ENCODE assay signal across 17 cellular contexts in the genomic region with DNA sequence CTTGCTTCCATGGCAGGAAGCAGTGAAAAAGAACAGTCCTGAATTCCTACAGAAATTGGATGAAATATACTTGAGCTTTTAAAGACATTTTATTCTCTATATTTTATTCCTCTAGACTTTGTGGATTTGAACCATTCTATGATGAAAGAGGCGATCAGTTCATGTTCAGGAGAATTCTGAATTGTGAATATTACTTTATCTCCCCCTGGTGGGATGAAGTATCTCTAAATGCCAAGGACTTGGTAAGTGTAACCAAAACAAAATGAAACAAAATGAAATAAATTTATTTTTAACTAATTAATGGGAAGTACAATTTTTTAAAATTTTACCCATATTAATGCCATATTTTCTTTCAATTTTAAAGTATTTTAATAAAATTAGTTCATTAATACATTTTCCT. TPM values are rescaled to one million over a fixed set of nuclear protein-coding genes. Genes with fewer than 3 reads are reported as not detected.
DNase-seq lines count a peak whose midpoint lies in the region; ATAC-seq and TF ChIP-seq lines count a peak whose summit lies in the region.
"Had no signal": no experiment of that assay in that cellular context is flagged by ENCODE, and none has a peak within 500 bp of the region (broad histone marks: within the 10 kb centered on the region; RNA-seq: fewer than 3 reads in every experiment).

No MANE protein-coding gene starts in this region.

- no peaks in the 10 kb centered on the region for H3K36me3 ChIP-seq in esophagus squamous epithelium

- 82 to 84% methylated on average over 1 of the region's 1 CpG for WGBS in esophagus squamous epithelium, 2 donors

- POLR2A ChIA-PET in naive thymus-derived CD8-positive, alpha-beta T cell (lab: Charles Lee), result no interaction called here

- no peaks in the 10 kb centered on the region for H3K9me3 ChIP-seq in esophagus squamous epithelium
- H3K9me3 ChIP-seq: spleen had no signal

- intact Hi-C loops in esophagus squamous epithelium (cut with DNase I), result no loop called here

- no peaks in the 10 kb centered on the region for H3K4me1 ChIP-seq in esophagus squamous epithelium
- H3K4me1 ChIP-seq: spleen had no signal

- H3K36me3 Mint-ChIP-seq in naive thymus-derived CD8-positive, alpha-beta T cell, result peaks cover 4 to 87% (median 22%) of the 10 kb centered on the region in 3 donors
- H3K36me3 Mint-ChIP-seq: WTC11 had no signal

- no peak overlapping the region for H3K27ac Mint-ChIP-seq in naive thymus-derived CD8-positive, alpha-beta T cell
- H3K27ac Mint-ChIP-seq: activated naive CD4-positive, alpha-beta T cell treated with anti-CD3 and anti-CD28 coated beads for 36 hours; WTC11 had no signal

- no peaks in the 10 kb centered on the region for H3K27me3 Mint-ChIP-seq in naive thymus-derived CD8-positive, alpha-beta T cell
- H3K27me3 Mint-ChIP-seq: CD4-positive, alpha-beta T cell had no signal

- no peaks in the 10 kb centered on the region for H3K27me3 ChIP-seq in esophagus squamous epithelium
- H3K27me3 ChIP-seq: spleen had no signal

- TF ChIP-seq CTCF in AG09319 (IDR thresholded peaks at IDR 0.05; ENCODE audit: low read depth, low read length), result peak; percentile 14
- peak; percentile 14 for TF ChIP-seq CTCF in foreskin fibroblast (IDR thresholded peaks at IDR 0.05; ENCODE audit: low read depth, low read length)
- TF ChIP-seq CTCF in esophagus squamous epithelium (IDR thresholded peaks at IDR 0.05), result no peak

- DNase-seq in AG09319 (ENCODE audit: extremely low read depth, low read depth) (no peak), GM03348 (ENCODE audit: low spot score) (peak; percentile 13), foreskin fibroblast (no peak), esophagus squamous epithelium (lab: John Stamatoyannopoulos, UW) (no peak), NCI-H226 (no peak), MV-4-11 (lab: John Stamatoyannopoulos, UW) (no peak)
- DNase-seq in naive thymus-derived CD8-positive, alpha-beta T cell, result no peak
- DNase-seq: activated naive CD4-positive, alpha-beta T cell treated with anti-CD3 and anti-CD28 coated beads for 36 hours; CD4-positive, alpha-beta T cell; central memory CD4-positive, alpha-beta T cell; erythroblast; mesenchymal stem cell; NCI-H1417 treated with DMSO at 0.1 percent for 48 hours; NK-92 treated with Interleukin-12 subunit alpha and Interleukin-12 subunit beta, amount 100 ng/mL, for 24 hours; spleen had no signal

- H3K9me3 Mint-ChIP-seq in naive thymus-derived CD8-positive, alpha-beta T cell, result no peaks in the 10 kb centered on the region
- H3K9me3 Mint-ChIP-seq: activated naive CD4-positive, alpha-beta T cell treated with anti-CD3 and anti-CD28 coated beads for 36 hours; CD4-positive, alpha-beta T cell; WTC11 had no signal

- H3K4me3 Mint-ChIP-seq in naive thymus-derived CD8-positive, alpha-beta T cell, result no peak overlapping the region
- H3K4me3 Mint-ChIP-seq: activated naive CD4-positive, alpha-beta T cell treated with anti-CD3 and anti-CD28 coated beads for 36 hours; CD4-positive, alpha-beta T cell; WTC11 had no signal

- H3K4me1 Mint-ChIP-seq in naive thymus-derived CD8-positive, alpha-beta T cell, result peaks cover 0 to 5% (median under 1%) of the 10 kb centered on the region in 4 donors
- H3K4me1 Mint-ChIP-seq: WTC11 had no signal

- TF ChIP-seq POLR2A in esophagus squamous epithelium (IDR thresholded peaks at IDR 0.05), result no peak

- H3K4me3 ChIP-seq in foreskin fibroblast (ENCODE audit: low read depth in 1 of 2, low read length in 2 of 2), result no peak overlapping the region
- no peak overlapping the region for H3K4me3 ChIP-seq in esophagus squamous epithelium
- H3K4me3 ChIP-seq: spleen had no signal

- no peak overlapping the region for H3K27ac ChIP-seq in esophagus squamous epithelium
- H3K27ac ChIP-seq: spleen had no signal

- peak; percentile 59; the same call in 2 of the 3 replicates for ATAC-seq in SK-N-SH treated with all-trans-retinoic acid at 6 μM for 48 hours
- ATAC-seq in naive thymus-derived CD8-positive, alpha-beta T cell, result no peak
- ATAC-seq: WTC11 had no signal

TF ChIP-seq in SK-N-SH treated with all-trans-retinoic acid at 6 μM for 48 hours, 23 proteins besides CTCF, POLR2A, EP300 and RAD21:
- TF ChIP-seq ISL1 (CRISPR knock-in tag; IDR thresholded peaks at IDR 0.05) (no peak), PATZ1 (CRISPR knock-in tag; IDR thresholded peaks at IDR 0.05; ENCODE audit: borderline replicate concordance) (no peak), ZFP30 (CRISPR knock-in tag; IDR thresholded peaks at IDR 0.05) (no peak), ZNF70 (CRISPR knock-in tag; IDR thresholded peaks at IDR 0.05) (no peak), OSR1 (CRISPR knock-in tag; IDR thresholded peaks at IDR 0.05) (no peak), ZNF565 (CRISPR knock-in tag; conservative IDR thresholded peaks at IDR 0.05; ENCODE audit: low read depth) (no peak), ESRRG (CRISPR knock-in tag; IDR thresholded peaks at IDR 0.05) (no peak), ZC3H10 (CRISPR knock-in tag; IDR thresholded peaks at IDR 0.05) (no peak), TCF4 (CRISPR knock-in tag; IDR thresholded peaks at IDR 0.05; ENCODE audit: borderline replicate concordance) (no peak)

RNA-seq across cellular contexts. Expression of gene STARD4, which starts 34.1 kb away (rescaled TPM):
- 10 to 100 TPM in 3 of 4 donors, 1 to 10 TPM in 1; 8.6 to 35.6 (median 18.9) TPM for total RNA-seq in esophagus squamous epithelium
- total RNA-seq in naive thymus-derived CD8-positive, alpha-beta T cell, result 10 to 100 TPM; 10.9 to 11.9 TPM
- polyA plus RNA-seq in naive thymus-derived CD8-positive, alpha-beta T cell, result 1 to 10 TPM; 4.6 to 6.1 (median 5.0) TPM

Comparison
In these comparisons a context has a peak if more than half of its experiments do, and no peak if none do; other contexts are left out.
1. CTCF ChIP-seq: peak in AG09319 (single experiment) and foreskin fibroblast (single experiment); none in esophagus squamous epithelium (0 of 6).